8 cellular contexts compared by ENCODE assay signal in genomic region chr15:25470230-25470629, GRCh38.
"Had no signal": no experiment of that assay in that cellular context is flagged by ENCODE, and none has a peak within 500 bp of the region (broad histone marks: within the 10 kb centered on the region; RNA-seq: fewer than 3 reads in every experiment).

No MANE protein-coding gene starts in this region.

- H3K36me3 ChIP-seq: HAP-1 had no signal

- H3K27ac ChIP-seq: GM23248, HL-60 had no signal

- DNase-seq: GM23248, GOT3, H7, HFFc6 had no signal

- H3K9ac ChIP-seq: GM23248 had no signal

- H2AFZ ChIP-seq: GM23248 had no signal

- H3K4me1 ChIP-seq: HAP-1 had no signal

- H3K4me3 ChIP-seq: GM23248, HAP-1 had no signal

- ATAC-seq: HCT116, HepG2 had no signal
